Comparison of ENCODE assay signal across 3 cellular contexts in genomic region chr3:98049271-98049670, GRCh38. TPM values are rescaled to one million over a fixed set of nuclear protein-coding genes. Genes with fewer than 3 reads are reported as not detected.
"Had no signal": no experiment of that assay in that cellular context is flagged by ENCODE, and none has a peak within 500 bp of the region (broad histone marks: within the 10 kb centered on the region; RNA-seq: fewer than 3 reads in every experiment).

No MANE protein-coding gene starts in this region.

- DNase-seq: GDM1 had no signal

- H3K4me3 ChIP-seq: GM12878 had no signal

RNA-seq across cellular contexts. Expression of gene GABRR3, which starts 14.2 kb away (rescaled TPM):
- total RNA-seq: G401, GM12878 had no signal
- polyA plus RNA-seq: GM12878 had no signal

RNA-seq across cellular contexts. Expression of gene OR5AC2, which starts 37.7 kb away (rescaled TPM):
- total RNA-seq: G401, GM12878 had no signal
- polyA plus RNA-seq: GM12878 had no signal
